ENCODE assay signal across 25 cellular contexts in the genomic region with DNA sequence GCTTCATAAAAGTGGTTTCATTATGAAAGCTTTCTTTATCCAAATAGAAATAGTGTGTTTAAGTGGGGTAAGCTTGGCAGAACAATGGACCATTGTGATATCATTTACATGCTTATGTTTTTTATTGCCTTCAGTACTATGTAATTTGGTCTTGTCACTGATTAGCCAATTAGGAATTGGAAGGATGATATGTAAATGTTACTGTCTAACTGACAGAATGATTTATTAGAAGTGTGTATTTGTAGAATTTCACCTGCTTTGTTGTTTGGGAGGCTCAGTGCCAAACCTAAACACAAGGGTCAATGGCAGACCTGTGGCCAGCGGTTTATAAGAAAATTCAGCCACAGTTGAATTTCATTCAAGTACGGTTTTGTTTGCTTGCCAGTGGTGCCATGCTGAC. TPM values are rescaled to one million over a fixed set of nuclear protein-coding genes. Genes with fewer than 3 reads are reported as not detected.
DNase-seq lines count a peak whose midpoint lies in the region; ATAC-seq lines count a peak whose summit lies in the region.
"Had no signal": no experiment of that assay in that cellular context is flagged by ENCODE, and none has a peak within 500 bp of the region (broad histone marks: within the 10 kb centered on the region; RNA-seq: fewer than 3 reads in every experiment).

No MANE protein-coding gene starts in this region.

- peak; percentile 49 for ATAC-seq in left lobe of liver
- ATAC-seq in HG02642 (IDR thresholded peaks at IDR 0.05; ENCODE audit: poor library complexity, unreplicated experiment) = no peak
- ATAC-seq: lower lobe of right lung, natural killer cell had no signal

- peak; percentile 35 for DNase-seq in NCI-H146 (lab: John Stamatoyannopoulos, UW)
- no peak for DNase-seq in NCI-H146 treated with DMSO at 0.1 percent for 48 hours (lab: John Stamatoyannopoulos, UW; ENCODE audit: unreplicated experiment)
- peak in 2 of 3 experiments; percentile 42 to 91 for DNase-seq in NCI-H1417 (lab: John Stamatoyannopoulos, UW)
- peak; percentile 73 for DNase-seq in NCI-H748 (lab: John Stamatoyannopoulos, UW; ENCODE audit: unreplicated experiment)
- no peak for DNase-seq in left lobe of liver (ENCODE audit: low spot score)
- no peak for DNase-seq in activated CD4-positive, alpha-beta T cell treated with anti-CD3 and anti-CD28 coated beads for 1 hour
- DNase-seq in stimulated activated CD4-positive, alpha-beta T cell treated with anti-CD3 and anti-CD28 coated beads, Interleukin-4, amount 100 ng/mL, for 4 hours = no peak
- DNase-seq: 8988T; activated B cell treated with CpG ODN at 0.5 μM for 24 hours; activated CD4-positive, alpha-beta T cell treated with anti-CD3 and anti-CD28 coated beads, Interleukin-2, amount 50 U/mL, for 48 hours; activated CD8-positive, alpha-beta memory T cell treated with anti-CD3 and anti-CD28 coated beads, Interleukin-2, amount 50 U/mL, for 4 hours; CD4-positive, alpha-beta T cell; colonic mucosa; DMS 273 treated with DMSO at 0.1 percent for 48 hours; effector CD8-positive, alpha-beta T cell; islet precursor cell; lower lobe of right lung; MM.1S; natural killer cell; NCI-H1694; stimulated activated naive CD4-positive, alpha-beta T cell treated with Interleukin-2 at 50 U/mL for 16 hours; T-helper 1 cell; testis; uterus had no signal

RNA-seq across cellular contexts. Expression of a gene that starts 39.0 kb away (rescaled TPM):
- 96.8 TPM for total RNA-seq in left lobe of liver

Comparison
In these comparisons a context has a peak if more than half of its experiments do, and no peak if none do; other contexts are left out.
1. DNase-seq: peak in NCI-H146 (single experiment), NCI-H1417 (2 of 3) and NCI-H748 (single experiment); none in NCI-H146 treated with DMSO at 0.1 percent for 48 hours (single experiment), left lobe of liver (single experiment), activated CD4-positive, alpha-beta T cell treated with anti-CD3 and anti-CD28 coated beads for 1 hour (single experiment) and stimulated activated CD4-positive, alpha-beta T cell treated with anti-CD3 and anti-CD28 coated beads, Interleukin-4, amount 100 ng/mL, for 4 hours (0 of 2).